In the genomic region with DNA sequence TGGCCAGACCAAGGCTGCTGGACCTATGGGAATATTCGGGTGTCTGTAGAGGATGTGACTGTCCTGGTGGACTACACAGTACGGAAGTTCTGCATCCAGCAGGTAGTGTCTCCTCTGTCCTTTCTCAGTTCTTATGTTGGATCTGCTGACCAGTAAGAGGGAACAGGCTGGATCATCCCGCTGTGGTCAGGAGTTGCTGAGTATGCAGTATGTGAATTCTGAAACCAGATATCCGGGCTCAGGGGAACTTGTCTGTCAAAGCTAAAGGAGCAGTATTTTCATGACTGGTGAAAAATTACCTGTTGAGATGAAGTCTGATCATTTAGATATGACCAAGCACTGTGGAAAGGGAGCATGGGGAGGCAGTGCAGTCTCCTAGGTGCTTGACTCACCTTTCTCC, we compare ENCODE assay signal across 15 cellular contexts. TPM values are rescaled to one million over a fixed set of nuclear protein-coding genes. Genes with fewer than 3 reads are reported as not detected.
DNase-seq lines count a peak whose midpoint lies in the region; ATAC-seq and TF ChIP-seq lines count a peak whose summit lies in the region.
"Had no signal": no experiment of that assay in that cellular context is flagged by ENCODE, and none has a peak within 500 bp of the region (broad histone marks: within the 10 kb centered on the region; RNA-seq: fewer than 3 reads in every experiment).

No MANE protein-coding gene starts in this region.

- no peaks in the 10 kb centered on the region for H3K27me3 Mint-ChIP-seq in activated CD4-positive, alpha-beta memory T cell treated with anti-CD3 and anti-CD28 coated beads for 36 hours
- no peaks in the 10 kb centered on the region for H3K27me3 Mint-ChIP-seq in activated CD4-positive, alpha-beta memory T cell treated with anti-CD3 and anti-CD28 coated beads, Interleukin-2, amount 10 ng/mL, durations not matched to agents 7 days and 5 days
- H3K27me3 Mint-ChIP-seq in Caco-2 (ENCODE audit: insufficient read depth, unreplicated experiment) (no peaks in the 10 kb centered on the region), endothelial cell (ENCODE audit: unreplicated experiment) (peaks cover 4% of the 10 kb centered on the region)
- H3K27me3 Mint-ChIP-seq in stimulated activated memory B cell treated with anti-CD40 and anti-IgM and Interleukin-4, amounts not matched to agents 10 μg/mL and 1 μg/mL and 100 μg/mL, for 72 hours = no peaks in the 10 kb centered on the region

- peak overlapping the region; percentile 72 for H3K27ac Mint-ChIP-seq in activated CD4-positive, alpha-beta memory T cell treated with anti-CD3 and anti-CD28 coated beads for 36 hours
- H3K27ac Mint-ChIP-seq in activated CD4-positive, alpha-beta memory T cell treated with anti-CD3 and anti-CD28 coated beads, Interleukin-2, amount 10 ng/mL, durations not matched to agents 7 days and 5 days = no peak overlapping the region
- H3K27ac Mint-ChIP-seq in Caco-2 (ENCODE audit: unreplicated experiment) (peak overlapping the region; percentile 95), endothelial cell (ENCODE audit: unreplicated experiment) (no peak overlapping the region)
- H3K27ac Mint-ChIP-seq in stimulated activated memory B cell treated with anti-CD40 and anti-IgM and Interleukin-4, amounts not matched to agents 10 μg/mL and 1 μg/mL and 100 μg/mL, for 72 hours = peak overlapping the region; percentile 20

- no peaks in the 10 kb centered on the region for H3K27me3 ChIP-seq in Caco-2 (replicated peaks; ENCODE audit: control insufficient read depth, insufficient read depth, low read length)

- no peak overlapping the region for H3K4me3 Mint-ChIP-seq in activated CD4-positive, alpha-beta memory T cell treated with anti-CD3 and anti-CD28 coated beads for 36 hours
- no peak overlapping the region for H3K4me3 Mint-ChIP-seq in activated CD4-positive, alpha-beta memory T cell treated with anti-CD3 and anti-CD28 coated beads, Interleukin-2, amount 10 ng/mL, durations not matched to agents 7 days and 5 days
- H3K4me3 Mint-ChIP-seq in Caco-2 (ENCODE audit: unreplicated experiment) (no peak overlapping the region), endothelial cell (ENCODE audit: unreplicated experiment) (peak overlapping the region; percentile 1)
- H3K4me3 Mint-ChIP-seq in stimulated activated memory B cell treated with anti-CD40 and anti-IgM and Interleukin-4, amounts not matched to agents 10 μg/mL and 1 μg/mL and 100 μg/mL, for 72 hours = no peak overlapping the region

- intact Hi-C loops in activated CD4-positive, alpha-beta memory T cell treated with anti-CD3 and anti-CD28 coated beads for 36 hours (cut with micrococcal nuclease) = no loop called here
- intact Hi-C loops in Caco-2 (cut with micrococcal nuclease; ENCODE audit: unreplicated experiment) = no loop called here

- peaks cover 7% of the 10 kb centered on the region; the same call in 1 of the 2 replicates for H3K36me3 ChIP-seq in Caco-2 (ENCODE audit: control insufficient read depth, insufficient read depth, low read length)

- H3K36me3 Mint-ChIP-seq in activated CD4-positive, alpha-beta memory T cell treated with anti-CD3 and anti-CD28 coated beads for 36 hours = peaks cover 53% of the 10 kb centered on the region
- peaks cover 60% of the 10 kb centered on the region for H3K36me3 Mint-ChIP-seq in activated CD4-positive, alpha-beta memory T cell treated with anti-CD3 and anti-CD28 coated beads, Interleukin-2, amount 10 ng/mL, durations not matched to agents 7 days and 5 days (ENCODE audit: low read depth)
- H3K36me3 Mint-ChIP-seq in Caco-2 (ENCODE audit: insufficient read depth, unreplicated experiment) (peaks cover 77% of the 10 kb centered on the region), endothelial cell (ENCODE audit: low read depth, unreplicated experiment) (peaks cover 42% of the 10 kb centered on the region)
- H3K36me3 Mint-ChIP-seq in stimulated activated memory B cell treated with anti-CD40 and anti-IgM and Interleukin-4, amounts not matched to agents 10 μg/mL and 1 μg/mL and 100 μg/mL, for 72 hours = peaks cover 65% of the 10 kb centered on the region

- BruUV-seq in Caco-2 (replicated peaks; lab: Mats Ljungman, UMichigan) = no TSS peak

- H3K4me3 ChIP-seq in Caco-2 (ENCODE audit: low read depth, low read length) = no peak overlapping the region
- H3K4me3 ChIP-seq: HAP-1, PC-9 had no signal

- CTCF ChIA-PET in activated CD4-positive, alpha-beta memory T cell treated with anti-CD3 and anti-CD28 coated beads for 36 hours (lab: Charles Lee) = no interaction called here
- CTCF ChIA-PET in activated CD4-positive, alpha-beta memory T cell treated with anti-CD3 and anti-CD28 coated beads, Interleukin-2, amount 10 ng/mL, durations not matched to agents 7 days and 5 days (lab: Charles Lee) = interaction anchor here (0.6 kb wide), 1 partner anchor 32 kb away, joined by 3 read pairs; no protein-coding TSS in a partner anchor
- CTCF ChIA-PET in Caco-2 (lab: Charles Lee) = no interaction called here

- POLR2A ChIA-PET in activated CD4-positive, alpha-beta memory T cell treated with anti-CD3 and anti-CD28 coated beads for 36 hours (lab: Charles Lee) = no interaction called here
- POLR2A ChIA-PET in activated CD4-positive, alpha-beta memory T cell treated with anti-CD3 and anti-CD28 coated beads, Interleukin-2, amount 10 ng/mL, durations not matched to agents 7 days and 5 days (lab: Charles Lee) = no interaction called here
- POLR2A ChIA-PET in Caco-2 (lab: Charles Lee) = no interaction called here

- no peak for DNase-seq in activated CD4-positive, alpha-beta memory T cell treated with anti-CD3 and anti-CD28 coated beads for 36 hours
- no peak for DNase-seq in activated CD4-positive, alpha-beta memory T cell treated with anti-CD3 and anti-CD28 coated beads, Interleukin-2, amount 10 ng/mL, durations not matched to agents 7 days and 5 days
- DNase-seq in Caco-2 = no peak
- DNase-seq in endothelial cell (ENCODE audit: low spot score) = no peak
- DNase-seq in activated CD4-positive, CD25-positive, alpha-beta regulatory T cell treated with anti-CD3 and anti-CD28 coated beads, Interleukin-2, amount 50 U/mL, for 72 hours = no peak
- DNase-seq in cerebellum (ENCODE audit: low spot score) = no peak
- DNase-seq in DMS114 treated with DMSO at 0.1 percent for 48 hours (lab: John Stamatoyannopoulos, UW; ENCODE audit: unreplicated experiment) = no peak
- DNase-seq: DMS79 treated with DMSO at 0.1 percent for 48 hours, NCI-H446, NCI-H748 treated with DMSO at 0.1 percent for 48 hours, PC-9 had no signal

- ATAC-seq in stimulated activated memory B cell treated with anti-CD40 and anti-IgM and Interleukin-4, amounts not matched to agents 10 μg/mL and 1 μg/mL and 100 μg/mL, for 72 hours = peak; percentile 12

- peaks cover 45% of the 10 kb centered on the region for H3K4me1 ChIP-seq in Caco-2
- H3K4me1 ChIP-seq: HAP-1 had no signal

- peaks cover 28% of the 10 kb centered on the region for H3K4me1 Mint-ChIP-seq in activated CD4-positive, alpha-beta memory T cell treated with anti-CD3 and anti-CD28 coated beads for 36 hours (ENCODE audit: low read depth)
- H3K4me1 Mint-ChIP-seq in activated CD4-positive, alpha-beta memory T cell treated with anti-CD3 and anti-CD28 coated beads, Interleukin-2, amount 10 ng/mL, durations not matched to agents 7 days and 5 days = peaks cover 4% of the 10 kb centered on the region
- H3K4me1 Mint-ChIP-seq in Caco-2 (ENCODE audit: low read depth, unreplicated experiment) (peaks cover 40% of the 10 kb centered on the region), endothelial cell (ENCODE audit: unreplicated experiment) (no peaks in the 10 kb centered on the region)
- H3K4me1 Mint-ChIP-seq in stimulated activated memory B cell treated with anti-CD40 and anti-IgM and Interleukin-4, amounts not matched to agents 10 μg/mL and 1 μg/mL and 100 μg/mL, for 72 hours = peaks cover 8% of the 10 kb centered on the region

- no peaks in the 10 kb centered on the region for H3K9me3 ChIP-seq in Caco-2
- H3K9me3 ChIP-seq: HAP-1 had no signal

- TF ChIP-seq CTCF in Caco-2 (IDR thresholded peaks at IDR 0.05; ENCODE audit: insufficient read depth in 1 of 2, low read depth in 1 of 2, low read length in 1 of 2, severe bottlenecking in 1 of 2, unreplicated experiment in 1 of 2) (no peak), endothelial cell (IDR thresholded peaks at IDR 0.05; ENCODE audit: unreplicated experiment) (no peak)

- no peaks in the 10 kb centered on the region for H3K9me3 Mint-ChIP-seq in activated CD4-positive, alpha-beta memory T cell treated with anti-CD3 and anti-CD28 coated beads for 36 hours
- H3K9me3 Mint-ChIP-seq in activated CD4-positive, alpha-beta memory T cell treated with anti-CD3 and anti-CD28 coated beads, Interleukin-2, amount 10 ng/mL, durations not matched to agents 7 days and 5 days = no peaks in the 10 kb centered on the region
- H3K9me3 Mint-ChIP-seq in Caco-2 (ENCODE audit: unreplicated experiment) = no peaks in the 10 kb centered on the region
- no peaks in the 10 kb centered on the region for H3K9me3 Mint-ChIP-seq in endothelial cell (ENCODE audit: unreplicated experiment)
- H3K9me3 Mint-ChIP-seq in stimulated activated memory B cell treated with anti-CD40 and anti-IgM and Interleukin-4, amounts not matched to agents 10 μg/mL and 1 μg/mL and 100 μg/mL, for 72 hours = no peaks in the 10 kb centered on the region

RNA-seq across cellular contexts. Expression of a gene that starts 22.1 kb away (rescaled TPM):
- 10 to 100 TPM; 17.3 to 24.0 TPM for total RNA-seq in activated CD4-positive, alpha-beta memory T cell treated with anti-CD3 and anti-CD28 coated beads for 36 hours
- total RNA-seq in activated CD4-positive, alpha-beta memory T cell treated with anti-CD3 and anti-CD28 coated beads, Interleukin-2, amount 10 ng/mL, durations not matched to agents 7 days and 5 days = 1 to 10 TPM; 2.3 to 3.0 TPM
- 0.74 TPM in 1 of 2 replicates, not detected in the other for total RNA-seq in Caco-2 (2022)
- 0.87 TPM for total RNA-seq in endothelial cell (ENCODE audit: unreplicated experiment)
- not detected for total RNA-seq in cerebellum
- total RNA-seq: A172, LHCN-M2 had no signal

RNA-seq across cellular contexts. Expression of a gene that starts 24.5 kb away (rescaled TPM):
- total RNA-seq in activated CD4-positive, alpha-beta memory T cell treated with anti-CD3 and anti-CD28 coated beads for 36 hours = 100 to 1,000 TPM; 155 to 158 TPM
- 10 to 100 TPM; 33.7 to 35.3 TPM for total RNA-seq in activated CD4-positive, alpha-beta memory T cell treated with anti-CD3 and anti-CD28 coated beads, Interleukin-2, amount 10 ng/mL, durations not matched to agents 7 days and 5 days
- 93.9 and 95.0 TPM in 2 replicates for total RNA-seq in Caco-2 (2022)
- total RNA-seq in endothelial cell (ENCODE audit: unreplicated experiment) = 28.9 TPM
- total RNA-seq in cerebellum = 17.4 TPM

RNA-seq across cellular contexts. Expression of a gene that starts 50.1 kb away (rescaled TPM):
- 1 to 10 TPM in 1 of 2 experiments, not detected in 1; 1.0 TPM for total RNA-seq in activated CD4-positive, alpha-beta memory T cell treated with anti-CD3 and anti-CD28 coated beads for 36 hours
- not detected for total RNA-seq in activated CD4-positive, alpha-beta memory T cell treated with anti-CD3 and anti-CD28 coated beads, Interleukin-2, amount 10 ng/mL, durations not matched to agents 7 days and 5 days
- total RNA-seq in Caco-2 (2022) = 1.9 and 2.7 TPM in 2 replicates
- total RNA-seq in endothelial cell (ENCODE audit: unreplicated experiment) = not detected
- total RNA-seq in cerebellum = not detected
- total RNA-seq: A172, LHCN-M2, PC-9 had no signal

Comparison
In these comparisons a context has a peak if more than half of its experiments do, and no peak if none do; other contexts are left out.
1. H3K27ac Mint-ChIP-seq: peak in activated CD4-positive, alpha-beta memory T cell treated with anti-CD3 and anti-CD28 coated beads for 36 hours (single experiment), Caco-2 (single experiment) and stimulated activated memory B cell treated with anti-CD40 and anti-IgM and Interleukin-4, amounts not matched to agents 10 μg/mL and 1 μg/mL and 100 μg/mL, for 72 hours (single experiment); none in activated CD4-positive, alpha-beta memory T cell treated with anti-CD3 and anti-CD28 coated beads, Interleukin-2, amount 10 ng/mL, durations not matched to agents 7 days and 5 days (single experiment) and endothelial cell (single experiment).